ENCODE assay signal across 13 cellular contexts in the genomic region with DNA sequence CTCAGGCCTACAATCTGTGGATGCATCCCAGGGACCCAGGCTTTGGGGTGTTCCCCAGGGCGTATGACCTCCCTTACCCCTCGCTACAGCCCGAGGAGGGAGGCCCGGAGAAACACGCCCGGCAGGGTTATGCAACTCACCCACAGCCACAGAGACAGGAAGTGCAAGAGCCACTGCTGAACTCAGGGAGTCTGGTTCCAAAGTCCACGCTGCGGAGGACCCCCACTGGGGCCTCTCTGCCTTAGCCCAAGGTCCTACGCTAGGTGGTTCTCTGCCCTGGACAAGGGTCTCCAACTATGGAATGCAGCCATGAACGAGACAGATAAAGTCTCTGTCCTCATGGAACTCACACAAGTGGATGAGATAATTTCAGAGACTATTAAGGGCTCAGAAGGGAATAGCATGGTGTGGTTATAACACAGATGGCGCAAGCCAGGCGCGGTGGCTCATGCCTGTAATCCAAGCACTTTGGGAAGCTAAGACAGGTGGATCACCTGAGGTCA. TPM values are rescaled to one million over a fixed set of nuclear protein-coding genes. Genes with fewer than 3 reads are reported as not detected.
A peak's percentile ranks its signal among the peaks of the same experiment; 100 is the strongest.
DNase-seq lines count a peak whose midpoint lies in the region; TF ChIP-seq lines count a peak whose summit lies in the region.
"Had no signal": no experiment of that assay in that cellular context is flagged by ENCODE, and none has a peak within 500 bp of the region (broad histone marks: within the 10 kb centered on the region; RNA-seq: fewer than 3 reads in every experiment).

No MANE protein-coding gene starts in this region.

- H3K27ac Mint-ChIP-seq in T-helper 2 cell treated with Interferon-gamma antibody and Interleukin-4, amounts not matched to agents 5 μg/mL and 100 μg/mL, for 36 hours: no peak overlapping the region

- DNase-seq in CD1c-positive myeloid dendritic cell (ENCODE audit: extremely low spot score) (peak; percentile 57), SKM-1 (lab: John Stamatoyannopoulos, UW; ENCODE audit: unreplicated experiment) (peak; percentile 39), cardiac septum (ENCODE audit: low spot score) (peak; percentile 90), ovary (peak; percentile 61 to 75 (median 71)), H7 (no peak), ecto neural progenitor cell (ENCODE audit: low spot score) (no peak), HPDE6-E6E7 (ENCODE audit: extremely low spot score) (no peak)
- DNase-seq in T-helper 2 cell treated with Interferon-gamma antibody and Interleukin-4, amounts not matched to agents 5 μg/mL and 100 μg/mL, for 36 hours (ENCODE audit: low spot score): no peak
- DNase-seq: activated gamma-delta T cell treated with Interleukin-2 at 50 U/mL for 16 hours; CD4-positive, CD25-positive, alpha-beta regulatory T cell; NCI-H2227 treated with DMSO at 0.1 percent for 48 hours had no signal

- peak overlapping the region; percentile 31 to 34 for H3K27ac ChIP-seq in ovary
- H3K27ac ChIP-seq: epithelial cell of prostate had no signal

- TF ChIP-seq POLR2A in ovary (IDR thresholded peaks at IDR 0.05): no peak

- H3K27me3 Mint-ChIP-seq in T-helper 2 cell treated with Interferon-gamma antibody and Interleukin-4, amounts not matched to agents 5 μg/mL and 100 μg/mL, for 36 hours (ENCODE audit: low read depth): no peaks in the 10 kb centered on the region
- H3K27me3 Mint-ChIP-seq: CD4-positive, CD25-positive, alpha-beta regulatory T cell had no signal

- no peak overlapping the region for H3K4me3 Mint-ChIP-seq in T-helper 2 cell treated with Interferon-gamma antibody and Interleukin-4, amounts not matched to agents 5 μg/mL and 100 μg/mL, for 36 hours
- H3K4me3 Mint-ChIP-seq: CD4-positive, CD25-positive, alpha-beta regulatory T cell had no signal

- H3K36me3 Mint-ChIP-seq in T-helper 2 cell treated with Interferon-gamma antibody and Interleukin-4, amounts not matched to agents 5 μg/mL and 100 μg/mL, for 36 hours (ENCODE audit: low read depth): no peaks in the 10 kb centered on the region
- H3K36me3 Mint-ChIP-seq: CD4-positive, CD25-positive, alpha-beta regulatory T cell had no signal

- no peak for TF ChIP-seq EP300 in ovary (IDR thresholded peaks at IDR 0.05)

- H3K4me1 ChIP-seq in ovary (ENCODE audit: insufficient read depth): peaks cover 55% of the 10 kb centered on the region
- H3K4me1 ChIP-seq: HAP-1 had no signal

- 47 to 73% (median 57%) methylated on average over 13 of the region's 13 CpGs for WGBS in ovary, 3 donors

- no peaks in the 10 kb centered on the region for H3K9me3 ChIP-seq in ovary
- H3K9me3 ChIP-seq: HAP-1 had no signal

- no peaks in the 10 kb centered on the region for H3K9me3 Mint-ChIP-seq in T-helper 2 cell treated with Interferon-gamma antibody and Interleukin-4, amounts not matched to agents 5 μg/mL and 100 μg/mL, for 36 hours

- intact Hi-C loops in cardiac septum (cut with DNase I) (no loop called here), ovary (cut with DNase I) (no loop called here)

- H3K27me3 ChIP-seq in ovary: no peaks in the 10 kb centered on the region
- no peaks in the 10 kb centered on the region for H3K27me3 ChIP-seq in H7 (ENCODE audit: control insufficient read depth, insufficient read depth, low read length)

- H3K4me1 Mint-ChIP-seq in T-helper 2 cell treated with Interferon-gamma antibody and Interleukin-4, amounts not matched to agents 5 μg/mL and 100 μg/mL, for 36 hours (ENCODE audit: low read depth): peaks cover 7% of the 10 kb centered on the region

- no peak overlapping the region for H3K4me3 ChIP-seq in ovary
- H3K4me3 ChIP-seq in H7 (ENCODE audit: insufficient read depth, low read depth, low read length): no peak overlapping the region
- H3K4me3 ChIP-seq: HAP-1 had no signal

- no peak for TF ChIP-seq CTCF in ovary (IDR thresholded peaks at IDR 0.05)

- no peaks in the 10 kb centered on the region for H3K36me3 ChIP-seq in ovary
- H3K36me3 ChIP-seq in H7 (replicated peaks; ENCODE audit: control insufficient read depth, insufficient read depth, low read length): no peaks in the 10 kb centered on the region; the same call in 1 of the 2 replicates

RNA-seq across cellular contexts. Expression of a gene that starts 11.3 kb away (rescaled TPM):
- 8.6 TPM for total RNA-seq in cardiac septum
- 100 to 1,000 TPM in 3 of 7 donors, 10 to 100 TPM in 4; 20.8 to 155 (median 81.7) TPM for total RNA-seq in ovary
- polyA plus RNA-seq in ovary: 1,000 to 10,000 TPM in 1 of 2 donors, 10 to 100 TPM in 1; 59.4 to 1,262 TPM
- total RNA-seq in H7 (2014; rRNA removed; shearing (Covaris generic)): 44.9 and 45.1 TPM in 2 replicates

Comparison
In these comparisons a context has a peak if more than half of its experiments do, and no peak if none do; other contexts are left out.
1. DNase-seq: peak in CD1c-positive myeloid dendritic cell (single experiment), SKM-1 (single experiment), cardiac septum (single experiment) and ovary (5 of 5); none in H7 (single experiment), T-helper 2 cell treated with Interferon-gamma antibody and Interleukin-4, amounts not matched to agents 5 μg/mL and 100 μg/mL, for 36 hours (single experiment), ecto neural progenitor cell (single experiment) and HPDE6-E6E7 (single experiment).